ENCODE assay signal across 30 cellular contexts in genomic region chr18:60966876-60967275, GRCh38.
"Had no signal": no experiment of that assay in that cellular context is flagged by ENCODE, and none has a peak within 500 bp of the region (broad histone marks: within the 10 kb centered on the region; RNA-seq: fewer than 3 reads in every experiment).

No MANE protein-coding gene starts in this region.

- H3K4me3 Mint-ChIP-seq: activated naive CD4-positive, alpha-beta T cell treated with anti-CD3 and anti-CD28 coated beads for 36 hours; activated naive CD8-positive, alpha-beta T cell treated with anti-CD3 and anti-CD28 coated beads for 36 hours; activated T-helper 1 cell treated with anti-CD3 and anti-CD28 coated beads, Interleukin-12 subunit alpha, Interleukin-12 subunit beta, Interleukin-2, Interleukin-4 antibody, amounts not matched to agents 30 ng/mL and 10 ng/mL and 1 ng/mL, durations not matched to agents 14 hours and 24 hours and 36 hours; brain; central memory CD8-positive, alpha-beta T cell; naive thymus-derived CD8-positive, alpha-beta T cell; neural progenitor cell; T-helper 1 cell treated with Interleukin-12 subunit alpha and Interleukin-12 subunit beta and Interleukin-4 antibody, amounts not matched to agents 30 μg/mL and 1 μg/mL, for 36 hours had no signal

- H3K9me3 Mint-ChIP-seq: activated naive CD4-positive, alpha-beta T cell treated with anti-CD3 and anti-CD28 coated beads for 36 hours; neural progenitor cell; T-helper 1 cell treated with Interleukin-12 subunit alpha and Interleukin-12 subunit beta and Interleukin-4 antibody, amounts not matched to agents 30 μg/mL and 1 μg/mL, for 36 hours had no signal

- H3K36me3 ChIP-seq: adrenal gland, gastroesophageal sphincter, neural progenitor cell, spleen, uterus, WERI-Rb-1 had no signal

- H3K27ac ChIP-seq: adrenal gland, dorsolateral prefrontal cortex, gastroesophageal sphincter, hepatocyte, neural progenitor cell, spleen, testis, uterus, WERI-Rb-1 had no signal

- H3K36me3 Mint-ChIP-seq: activated naive CD8-positive, alpha-beta T cell treated with anti-CD3 and anti-CD28 coated beads for 36 hours; brain; naive thymus-derived CD8-positive, alpha-beta T cell; neural progenitor cell had no signal

- H3K27me3 Mint-ChIP-seq: activated naive CD8-positive, alpha-beta T cell treated with anti-CD3 and anti-CD28 coated beads for 36 hours; brain; central memory CD8-positive, alpha-beta T cell had no signal

- ATAC-seq: activated CD4-positive, CD25-positive, alpha-beta regulatory T cell treated with anti-CD3 and anti-CD28 coated beads, Interleukin-2, amount 50 U/mL, for 24 hours; gastroesophageal sphincter; naive thymus-derived CD8-positive, alpha-beta T cell; right cardiac atrium had no signal

- H3K4me1 ChIP-seq: adrenal gland, gastroesophageal sphincter, spleen, testis, uterus had no signal

- H3K27me3 ChIP-seq: adrenal gland, dorsolateral prefrontal cortex, gastroesophageal sphincter, hepatocyte, neural progenitor cell, spleen, testis, uterus had no signal

- H3K4me3 ChIP-seq: adrenal gland, dorsolateral prefrontal cortex, gastroesophageal sphincter, hepatocyte, neural progenitor cell, spleen, testis, uterus had no signal

- DNase-seq: activated CD4-positive, alpha-beta T cell treated with anti-CD3 and anti-CD28 coated beads for 48 hours; activated CD4-positive, alpha-beta T cell treated with anti-CD3 and anti-CD28 coated beads, Interleukin-2, amount 50 U/mL, for 48 hours; activated CD8-positive, alpha-beta memory T cell treated with anti-CD3 and anti-CD28 coated beads for 24 hours; activated effector memory CD4-positive, alpha-beta T cell treated with anti-CD3 and anti-CD28 coated beads, Interleukin-2, amount 50 U/mL, for 16 hours; activated naive CD4-positive, alpha-beta T cell treated with anti-CD3 and anti-CD28 coated beads for 36 hours; activated naive CD8-positive, alpha-beta T cell treated with anti-CD3 and anti-CD28 coated beads for 36 hours; adrenal gland; aorta; dorsolateral prefrontal cortex; effector memory CD4-positive, alpha-beta T cell; mesenchymal stem cell; naive thymus-derived CD8-positive, alpha-beta T cell; occipital lobe; right cardiac atrium; spleen; stimulated activated naive CD4-positive, alpha-beta T cell treated with Interleukin-2 at 50 U/mL for 16 hours; SW 1271; T-helper 9 cell; testis; trophoblast cell; uterus; WERI-Rb-1 had no signal

- H3K9me3 ChIP-seq: gastroesophageal sphincter, testis, uterus had no signal

- H3K27ac Mint-ChIP-seq: activated naive CD4-positive, alpha-beta T cell treated with anti-CD3 and anti-CD28 coated beads for 36 hours; activated naive CD8-positive, alpha-beta T cell treated with anti-CD3 and anti-CD28 coated beads for 36 hours; activated T-helper 1 cell treated with anti-CD3 and anti-CD28 coated beads, Interleukin-12 subunit alpha, Interleukin-12 subunit beta, Interleukin-2, Interleukin-4 antibody, amounts not matched to agents 30 ng/mL and 10 ng/mL and 1 ng/mL, durations not matched to agents 14 hours and 24 hours and 36 hours; brain; naive thymus-derived CD8-positive, alpha-beta T cell; neural progenitor cell; T-helper 1 cell treated with Interleukin-12 subunit alpha and Interleukin-12 subunit beta and Interleukin-4 antibody, amounts not matched to agents 30 μg/mL and 1 μg/mL, for 36 hours had no signal

- H3K4me1 Mint-ChIP-seq: activated naive CD8-positive, alpha-beta T cell treated with anti-CD3 and anti-CD28 coated beads for 36 hours; brain; central memory CD8-positive, alpha-beta T cell; naive thymus-derived CD8-positive, alpha-beta T cell had no signal
